In the genomic region with DNA sequence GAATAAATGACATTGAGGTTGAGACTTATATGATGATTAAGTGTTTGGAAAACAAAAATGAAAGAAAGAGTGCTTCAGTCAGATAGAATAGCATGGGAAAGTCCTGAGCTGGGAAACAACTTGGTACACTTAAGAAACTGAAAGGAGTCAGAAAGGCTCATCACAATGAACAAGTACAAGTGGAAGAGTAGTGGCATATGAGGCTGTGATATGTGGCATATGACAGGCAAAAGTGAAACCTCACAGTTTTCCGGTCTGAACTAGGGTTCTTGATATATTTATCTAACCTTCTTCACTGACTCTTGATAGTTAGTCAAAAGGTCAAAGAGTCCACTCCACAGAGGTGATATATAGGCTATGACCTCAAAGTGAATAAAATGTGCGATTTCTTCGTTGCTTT, we compare ENCODE assay signal across 23 cellular contexts.
"Had no signal": no experiment of that assay in that cellular context is flagged by ENCODE, and none has a peak within 500 bp of the region (broad histone marks: within the 10 kb centered on the region; RNA-seq: fewer than 3 reads in every experiment).

No MANE protein-coding gene starts in this region.

- DNase-seq: dermis blood vessel endothelial cell; dorsolateral prefrontal cortex; effector CD4-positive, alpha-beta T cell; effector memory CD4-positive, alpha-beta T cell; foreskin keratinocyte; heart left ventricle; hypothalamus; immature natural killer cell; islet precursor cell; kidney; kidney glomerular epithelial cell; left colon; left ventricle myocardium superior; lower lobe of right lung; mesenchymal stem cell; mucosa of descending colon; naive B cell; naive thymus-derived CD8-positive, alpha-beta T cell had no signal

- H3K79me2 ChIP-seq: hepatocyte had no signal

- H3K4me3 ChIP-seq: coronary artery, dorsolateral prefrontal cortex, esophagus muscularis mucosa, gastroesophageal sphincter, heart left ventricle, hepatocyte, lower lobe of right lung, mucosa of descending colon had no signal

- ATAC-seq: foreskin keratinocyte; gastroesophageal sphincter; heart left ventricle; left colon; left lobe of liver; left ventricle myocardium superior; lower lobe of right lung; mucosa of descending colon; naive thymus-derived CD8-positive, alpha-beta T cell had no signal

- H3K27me3 ChIP-seq: esophagus muscularis mucosa, foreskin keratinocyte, gastroesophageal sphincter, heart left ventricle, hepatocyte had no signal

- H3K4me1 ChIP-seq: esophagus muscularis mucosa, foreskin keratinocyte, gastroesophageal sphincter, heart left ventricle, lower lobe of right lung had no signal

- H3K4me2 ChIP-seq: hepatocyte had no signal

- H3K36me3 ChIP-seq: esophagus muscularis mucosa, gastroesophageal sphincter, heart left ventricle, lower lobe of right lung had no signal

- H3K9me3 ChIP-seq: gastroesophageal sphincter, lower lobe of right lung, mucosa of descending colon had no signal

- H2AFZ ChIP-seq: hepatocyte had no signal

- H3K27ac ChIP-seq: coronary artery, dorsolateral prefrontal cortex, esophagus muscularis mucosa, foreskin keratinocyte, gastroesophageal sphincter, heart left ventricle, hepatocyte, lower lobe of right lung had no signal
